9 cellular contexts compared by ENCODE assay signal in genomic region chr14:50668008-50668851, GRCh38. TPM values are rescaled to one million over a fixed set of nuclear protein-coding genes. Genes with fewer than 3 reads are reported as not detected.
DNase-seq lines count a peak whose midpoint lies in the region; ATAC-seq and TF ChIP-seq lines count a peak whose summit lies in the region.
"Had no signal": no experiment of that assay in that cellular context is flagged by ENCODE, and none has a peak within 500 bp of the region (broad histone marks: within the 10 kb centered on the region; RNA-seq: fewer than 3 reads in every experiment).

Gene SAV1, minus strand, starts transcription at chr14:50668306. Its CDS starts 339 bp downstream, at chr14:50667967.

- H3K4me1 Mint-ChIP-seq in CD14-positive monocyte (peaks cover 16% of the 10 kb centered on the region), mesothelial cell of epicardium (peaks cover 14% of the 10 kb centered on the region)
- peaks cover 12% of the 10 kb centered on the region for H3K4me1 Mint-ChIP-seq in activated CD8-positive, alpha-beta memory T cell treated with anti-CD3 and anti-CD28 coated beads, Interleukin-2, amount 10 ng/mL, durations not matched to agents 7 days and 5 days

- H3K36me3 Mint-ChIP-seq in CD14-positive monocyte (peaks cover 9 to 11% of the 10 kb centered on the region in 2 donors), mesothelial cell of epicardium (peaks cover 9% of the 10 kb centered on the region)
- H3K36me3 Mint-ChIP-seq in activated CD8-positive, alpha-beta memory T cell treated with anti-CD3 and anti-CD28 coated beads, Interleukin-2, amount 10 ng/mL, durations not matched to agents 7 days and 5 days, result peaks cover 10% of the 10 kb centered on the region

- DNase-seq in CD14-positive monocyte (ENCODE audit: low spot score), result peak; percentile 68
- DNase-seq in NCI-H82 (lab: John Stamatoyannopoulos, UW), result peak; percentile 85
- DNase-seq in activated CD8-positive, alpha-beta memory T cell treated with anti-CD3 and anti-CD28 coated beads, Interleukin-2, amount 10 ng/mL, durations not matched to agents 7 days and 5 days, result peak; percentile 62
- peak; percentile 54 to 81 for DNase-seq in mesothelial cell of epicardium (ENCODE audit: low spot score in 2 of 2, unreplicated experiment in 2 of 2)
- peak; percentile 26 to 43 for DNase-seq in stimulated activated CD8-positive, alpha-beta memory T cell treated with anti-CD3 and anti-CD28 coated beads, Interleukin-2, amount 100 ng/mL, for 48 hours (ENCODE audit: low read depth in 2 of 2)

- in situ Hi-C loops in endometrial microvascular endothelial cells (cut with HindIII; ENCODE audit: inconsistent ontology term, low pct_unique_long_range_greater_than_20kb, low sequenced_read_pairs), result no loop called here

- ATAC-seq in GM19328 (IDR thresholded peaks at IDR 0.05; ENCODE audit: unreplicated experiment), result peak; percentile 50
- ATAC-seq in HG03520 (IDR thresholded peaks at IDR 0.05; ENCODE audit: unreplicated experiment), result peak; percentile 52
- peak; percentile 81 for ATAC-seq in activated CD8-positive, alpha-beta memory T cell treated with anti-CD3 and anti-CD28 coated beads, Interleukin-2, amount 10 ng/mL, durations not matched to agents 7 days and 5 days

- CTCF ChIA-PET in activated CD8-positive, alpha-beta memory T cell treated with anti-CD3 and anti-CD28 coated beads, Interleukin-2, amount 10 ng/mL, durations not matched to agents 7 days and 5 days (lab: Charles Lee), result interaction anchor here (0.9 kb wide), 1 partner anchor 24 kb away, joined by 3 read pairs; no protein-coding TSS in a partner anchor

- no peak within 1 kb of the TSS for H3K4me3 Mint-ChIP-seq in CD14-positive monocyte
- no peak within 1 kb of the TSS for H3K4me3 Mint-ChIP-seq in activated CD8-positive, alpha-beta memory T cell treated with anti-CD3 and anti-CD28 coated beads, Interleukin-2, amount 10 ng/mL, durations not matched to agents 7 days and 5 days
- H3K4me3 Mint-ChIP-seq in mesothelial cell of epicardium, result no peak within 1 kb of the TSS
- H3K4me3 Mint-ChIP-seq: dendritic cell treated with granulocyte-macrophage colony-stimulating factor and Interleukin-4, amounts not matched to agents 40 ng/mL and 50 ng/mL, for 4 days had no signal

- H3K27me3 Mint-ChIP-seq in CD14-positive monocyte (ENCODE audit: low read depth in 3 of 3), result peaks cover 0 to 3% (median 0%) of the 10 kb centered on the region in 3 donors
- no peaks in the 10 kb centered on the region for H3K27me3 Mint-ChIP-seq in activated CD8-positive, alpha-beta memory T cell treated with anti-CD3 and anti-CD28 coated beads, Interleukin-2, amount 10 ng/mL, durations not matched to agents 7 days and 5 days
- no peaks in the 10 kb centered on the region for H3K27me3 Mint-ChIP-seq in mesothelial cell of epicardium (ENCODE audit: low read depth)
- H3K27me3 Mint-ChIP-seq: dendritic cell treated with granulocyte-macrophage colony-stimulating factor and Interleukin-4, amounts not matched to agents 40 ng/mL and 50 ng/mL, for 4 days had no signal

- TF ChIP-seq CTCF in CD14-positive monocyte (IDR thresholded peaks at IDR 0.05) (no peak), mesothelial cell of epicardium (IDR thresholded peaks at IDR 0.05; ENCODE audit: unreplicated experiment) (no peak)

- H3K27ac Mint-ChIP-seq in CD14-positive monocyte (peak within 1 kb of the TSS in 6 of 7 donors; percentile 13 to 79 (median 72)), mesothelial cell of epicardium (peak within 1 kb of the TSS; percentile 96)
- peak within 1 kb of the TSS; percentile 58 for H3K27ac Mint-ChIP-seq in activated CD8-positive, alpha-beta memory T cell treated with anti-CD3 and anti-CD28 coated beads, Interleukin-2, amount 10 ng/mL, durations not matched to agents 7 days and 5 days
- H3K27ac Mint-ChIP-seq: dendritic cell treated with granulocyte-macrophage colony-stimulating factor and Interleukin-4, amounts not matched to agents 40 ng/mL and 50 ng/mL, for 4 days had no signal

- intact Hi-C loops in CD14-positive monocyte (cut with micrococcal nuclease), result no loop called here

- H3K9me3 Mint-ChIP-seq in CD14-positive monocyte, result no peaks in the 10 kb centered on the region
- H3K9me3 Mint-ChIP-seq in activated CD8-positive, alpha-beta memory T cell treated with anti-CD3 and anti-CD28 coated beads, Interleukin-2, amount 10 ng/mL, durations not matched to agents 7 days and 5 days (ENCODE audit: low read depth), result no peaks in the 10 kb centered on the region
- H3K9me3 Mint-ChIP-seq in mesothelial cell of epicardium, result no peaks in the 10 kb centered on the region
- H3K9me3 Mint-ChIP-seq: dendritic cell treated with granulocyte-macrophage colony-stimulating factor and Interleukin-4, amounts not matched to agents 40 ng/mL and 50 ng/mL, for 4 days had no signal

RNA-seq across cellular contexts. Expression of gene SAV1, which starts in this region (rescaled TPM):
- polyA plus RNA-seq in CD14-positive monocyte, result 1 to 10 TPM; 4.8 to 5.1 TPM
- 1 to 10 TPM; 4.4 to 5.8 TPM for total RNA-seq in activated CD8-positive, alpha-beta memory T cell treated with anti-CD3 and anti-CD28 coated beads, Interleukin-2, amount 10 ng/mL, durations not matched to agents 7 days and 5 days
- total RNA-seq in endometrial microvascular endothelial cells (ENCODE audit: inconsistent ontology term), result 24.4 TPM
- total RNA-seq in mesothelial cell of epicardium, result 29.9 to 33.5 TPM (median 31.7 TPM) in 3 replicates

Comparison
In these comparisons a context has a peak if more than half of its experiments do, and no peak if none do; other contexts are left out.
1. Peak in every context shown above with its lines: DNase-seq and ATAC-seq.
2. DNase-seq: peak in every context shown above with its lines; median percentile 85 in NCI-H82; 68 in CD14-positive monocyte; 68 in mesothelial cell of epicardium; 62 in activated CD8-positive, alpha-beta memory T cell treated with anti-CD3 and anti-CD28 coated beads, Interleukin-2, amount 10 ng/mL, durations not matched to agents 7 days and 5 days; 34 in stimulated activated CD8-positive, alpha-beta memory T cell treated with anti-CD3 and anti-CD28 coated beads, Interleukin-2, amount 100 ng/mL, for 48 hours.